ENCODE assay signal across 8 cellular contexts in the genomic region with DNA sequence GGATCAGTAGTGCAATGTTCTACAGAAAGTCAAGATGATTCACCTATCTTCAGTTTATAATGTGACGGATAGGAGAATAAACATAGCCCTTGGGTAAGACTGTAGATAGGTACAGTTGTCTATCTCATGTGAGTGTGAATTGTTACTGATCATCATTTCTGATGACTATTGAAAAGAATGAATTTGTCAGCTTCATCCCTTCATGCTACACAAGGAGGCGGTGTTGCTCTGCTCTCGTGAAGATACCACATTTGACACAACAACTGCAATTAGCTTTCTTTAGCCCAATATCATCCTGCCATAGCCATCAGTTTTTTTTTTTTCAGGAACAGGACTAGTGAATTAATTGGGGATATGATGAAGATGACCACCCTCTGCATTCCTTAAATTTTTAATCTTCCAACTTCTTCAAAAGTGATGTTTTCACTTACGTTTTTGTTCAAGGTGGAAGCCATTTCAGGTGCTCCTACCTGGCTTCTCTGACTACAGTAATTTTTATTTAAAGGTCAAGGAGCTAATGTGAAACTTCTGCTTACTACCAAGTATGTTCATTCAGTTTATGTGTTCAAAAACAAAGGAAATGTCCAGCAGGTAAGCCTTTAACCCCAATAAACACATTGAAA.
DNase-seq lines count a peak whose midpoint lies in the region; ATAC-seq and TF ChIP-seq lines count a peak whose summit lies in the region.

No MANE protein-coding gene starts in this region.

- WGBS in upper lobe of left lung, 2 donors: 88 to 92% methylated on average over 4 of the region's 4 CpGs

- intact Hi-C loops in MCF 10A (cut with micrococcal nuclease): loop anchor here (1.0 to 5.0 kb wide), 7 partner anchors 40 to 956 kb away; no protein-coding TSS in a partner anchor
- intact Hi-C loops in breast epithelium (cut with DNase I; ENCODE audit: low total_unique reads): no loop called here

- peak; percentile 61 for TF ChIP-seq CTCF in MCF 10A (IDR thresholded peaks at IDR 0.05; ENCODE audit: unreplicated experiment)
- TF ChIP-seq CTCF in breast epithelium (IDR thresholded peaks at IDR 0.05): peak in 1 of 3 donors; percentile 27
- no peak for TF ChIP-seq CTCF in RWPE1 (conservative IDR thresholded peaks at IDR 0.05; ENCODE audit: low read depth)
- peak; percentile 53 for TF ChIP-seq CTCF in foreskin fibroblast (IDR thresholded peaks at IDR 0.05; ENCODE audit: low read depth, low read length)
- peak in 5 of 6 experiments; percentile 17 to 60 (median 45) for TF ChIP-seq CTCF in upper lobe of left lung (IDR thresholded peaks at IDR 0.05)

- H3K4me3 Mint-ChIP-seq in MCF 10A (ENCODE audit: unreplicated experiment): no peak overlapping the region

- DNase-seq in MCF 10A (ENCODE audit: unreplicated experiment) (peak; percentile 65), breast epithelium (ENCODE audit: low spot score in 2 of 2) (no peak), RWPE1 (ENCODE audit: low spot score) (peak; percentile 20), foreskin fibroblast (peak; percentile 60 to 87), upper lobe of left lung (no peak), NCI-H2227 treated with DMSO at 0.1 percent for 48 hours (lab: John Stamatoyannopoulos, UW) (no peak)
- no peak for DNase-seq in activated CD4-positive, alpha-beta T cell treated with anti-CD3 and anti-CD28 coated beads for 4 hours

- H3K27me3 ChIP-seq in breast epithelium (no peaks in the 10 kb centered on the region), upper lobe of left lung (no peaks in the 10 kb centered on the region)

- CTCF ChIA-PET in MCF 10A (lab: Yijun Ruan, JAX) (interaction anchor here (0.5 to 1.9 kb wide), 42 partner anchors 10 to 1564 kb away, joined by 3 to 29 read pairs (median 4); no protein-coding TSS in a partner anchor), RWPE1 (lab: Yijun Ruan, JAX) (interaction anchor here (0.6 to 0.8 kb wide), 3 partner anchors 96 to 373 kb away, joined by 3 to 4 read pairs (median 3); no protein-coding TSS in a partner anchor)

- no peaks in the 10 kb centered on the region for H3K27me3 Mint-ChIP-seq in MCF 10A (ENCODE audit: insufficient read depth, unreplicated experiment)

- POLR2A ChIA-PET in MCF 10A (lab: Yijun Ruan, JAX) (interaction anchor here (0.6 to 1.6 kb wide), 5 partner anchors 25 to 215 kb away, joined by 3 to 4 read pairs (median 3); no protein-coding TSS in a partner anchor), RWPE1 (lab: Yijun Ruan, JAX; ENCODE audit: low non-redundant PET) (interaction anchor here (0.6 kb wide), 1 partner anchor 11 kb away, joined by 3 read pairs; no protein-coding TSS in a partner anchor)

- peaks cover 7% of the 10 kb centered on the region for H3K9me3 Mint-ChIP-seq in MCF 10A (ENCODE audit: unreplicated experiment)

- H3K9me3 ChIP-seq in breast epithelium (no peaks in the 10 kb centered on the region), upper lobe of left lung (no peaks in the 10 kb centered on the region)

- H3K27ac ChIP-seq in breast epithelium (no peak overlapping the region), RWPE1 (no peak overlapping the region), upper lobe of left lung (no peak overlapping the region)

- TF ChIP-seq POLR2A in breast epithelium (IDR thresholded peaks at IDR 0.05): no peak
- no peak for TF ChIP-seq POLR2A in upper lobe of left lung (IDR thresholded peaks at IDR 0.05)

- H3K4me3 ChIP-seq in breast epithelium (no peak overlapping the region), foreskin fibroblast (ENCODE audit: low read depth in 1 of 2, low read length in 2 of 2) (no peak overlapping the region), upper lobe of left lung (no peak overlapping the region)

- no peaks in the 10 kb centered on the region for H3K4me1 ChIP-seq in breast epithelium
- no peaks in the 10 kb centered on the region for H3K4me1 ChIP-seq in upper lobe of left lung

- no TSS peak for BruUV-seq in MCF 10A (replicated peaks; lab: Mats Ljungman, UMichigan)

- no peak overlapping the region for H3K27ac Mint-ChIP-seq in MCF 10A (ENCODE audit: low read depth, unreplicated experiment)

- H3K4me1 Mint-ChIP-seq in MCF 10A (ENCODE audit: insufficient read depth, unreplicated experiment): peaks cover 21% of the 10 kb centered on the region

- no peaks in the 10 kb centered on the region for H3K36me3 Mint-ChIP-seq in MCF 10A (ENCODE audit: insufficient read depth, unreplicated experiment)

- H3K36me3 ChIP-seq in breast epithelium (no peaks in the 10 kb centered on the region), upper lobe of left lung (no peaks in the 10 kb centered on the region)

- ATAC-seq in upper lobe of left lung (ENCODE audit: low FRiP score in 2 of 2): peak in 1 of 2 donors; percentile 70
- no peak for ATAC-seq in GM18502 (IDR thresholded peaks at IDR 0.05; ENCODE audit: poor library complexity, unreplicated experiment)

- no peak for TF ChIP-seq EP300 in upper lobe of left lung (IDR thresholded peaks at IDR 0.05)

Comparison
In these comparisons a context has a peak if more than half of its experiments do, and no peak if none do; other contexts are left out.
1. DNase-seq: peak in MCF 10A (single experiment), RWPE1 (single experiment) and foreskin fibroblast (2 of 2); none in breast epithelium (0 of 2), upper lobe of left lung (0 of 2), NCI-H2227 treated with DMSO at 0.1 percent for 48 hours (single experiment) and activated CD4-positive, alpha-beta T cell treated with anti-CD3 and anti-CD28 coated beads for 4 hours (0 of 2).